Comparison of ENCODE assay signal across 8 cellular contexts in genomic region chr5:150458819-150459557, GRCh38. TPM values are rescaled to one million over a fixed set of nuclear protein-coding genes. Genes with fewer than 3 reads are reported as not detected.
A peak's percentile ranks its signal among the peaks of the same experiment; 100 is the strongest.
DNase-seq lines count a peak whose midpoint lies in the region; ATAC-seq and TF ChIP-seq lines count a peak whose summit lies in the region.

No MANE protein-coding gene starts in this region.

- peak overlapping the region; percentile 32 for H3K27ac Mint-ChIP-seq in stimulated activated naive CD8-positive, alpha-beta T cell treated with anti-CD3 and anti-CD28 coated beads, Interleukin-15, Interleukin-2, amounts not matched to agents 100 ng/mL and 50 ng/mL, for 24 hours

- no peaks in the 10 kb centered on the region for H3K79me2 ChIP-seq in neural cell (replicated peaks; ENCODE audit: insufficient read depth, low read length)

- H3K36me3 Mint-ChIP-seq in stimulated activated naive CD8-positive, alpha-beta T cell treated with anti-CD3 and anti-CD28 coated beads, Interleukin-15, Interleukin-2, amounts not matched to agents 100 ng/mL and 50 ng/mL, for 24 hours (ENCODE audit: low read depth), result no peaks in the 10 kb centered on the region

- ATAC-seq in HG03442 (IDR thresholded peaks at IDR 0.05; ENCODE audit: unreplicated experiment), result peak; percentile 44
- ATAC-seq in esophagus mucosa, result peak; percentile 95

- H3K4me1 Mint-ChIP-seq in stimulated activated naive CD8-positive, alpha-beta T cell treated with anti-CD3 and anti-CD28 coated beads, Interleukin-15, Interleukin-2, amounts not matched to agents 100 ng/mL and 50 ng/mL, for 24 hours (ENCODE audit: low read depth), result peaks cover 35% of the 10 kb centered on the region

- H3K36me3 ChIP-seq in neural cell (ENCODE audit: insufficient read depth, low read length), result no peaks in the 10 kb centered on the region

- no peaks in the 10 kb centered on the region for H3K9me3 ChIP-seq in neural cell (ENCODE audit: low read length)

- peak overlapping the region; percentile 13 for H3K27ac ChIP-seq in C4-2B
- H3K27ac ChIP-seq in neural cell (ENCODE audit: low read length), result no peak overlapping the region

- peak overlapping the region; percentile 51 for H3K4me3 ChIP-seq in neural cell (ENCODE audit: low read length)

- H4K20me1 ChIP-seq in neural cell (ENCODE audit: insufficient read depth), result no peaks in the 10 kb centered on the region

- TF ChIP-seq CTCF in C4-2B (conservative IDR thresholded peaks at IDR 0.05) (peak; percentile 89), neural cell (IDR thresholded peaks at IDR 0.05; ENCODE audit: poor library complexity, severe bottlenecking) (peak; percentile 74)

- no peaks in the 10 kb centered on the region for H3K27me3 ChIP-seq in neural cell (ENCODE audit: insufficient read depth, low read depth, low read length)

- peak overlapping the region; percentile 6 for H3K4me2 ChIP-seq in neural cell (ENCODE audit: low read length)

- H3F3A ChIP-seq in neural cell (ENCODE audit: insufficient read depth, low read length, poor library complexity, severe bottlenecking), result no peaks in the 10 kb centered on the region

- peak overlapping the region; percentile 61 for H3K4me3 Mint-ChIP-seq in stimulated activated naive CD8-positive, alpha-beta T cell treated with anti-CD3 and anti-CD28 coated beads, Interleukin-15, Interleukin-2, amounts not matched to agents 100 ng/mL and 50 ng/mL, for 24 hours

- H3K9me3 Mint-ChIP-seq in stimulated activated naive CD8-positive, alpha-beta T cell treated with anti-CD3 and anti-CD28 coated beads, Interleukin-15, Interleukin-2, amounts not matched to agents 100 ng/mL and 50 ng/mL, for 24 hours, result no peaks in the 10 kb centered on the region

- TF ChIP-seq RAD21 in neural cell (conservative IDR thresholded peaks at IDR 0.05), result peak; percentile 82

- H3K9me2 ChIP-seq in neural cell (ENCODE audit: insufficient read depth, low read length), result no peaks in the 10 kb centered on the region

- H3K9ac ChIP-seq in neural cell (ENCODE audit: low read length), result peak overlapping the region; percentile 38

- H2AFZ ChIP-seq in neural cell (ENCODE audit: low read depth, low read length), result peak overlapping the region; percentile 25

- TF ChIP-seq EP300 in neural cell (conservative IDR thresholded peaks at IDR 0.05; ENCODE audit: poor library complexity, severe bottlenecking), result no peak

- DNase-seq in GM19240 (ENCODE audit: insufficient read length, low spot score) (peak; percentile 51), NOMO-1 treated with dmso at 0.1 percent for 144 hours (lab: John Stamatoyannopoulos, UW; ENCODE audit: unreplicated experiment) (peak; percentile 36), activated T-cell treated with anti-CD3 and anti-CD28 coated beads for 48 hours (ENCODE audit: low read depth) (peak; percentile 81)

- H3K27me3 Mint-ChIP-seq in stimulated activated naive CD8-positive, alpha-beta T cell treated with anti-CD3 and anti-CD28 coated beads, Interleukin-15, Interleukin-2, amounts not matched to agents 100 ng/mL and 50 ng/mL, for 24 hours, result no peaks in the 10 kb centered on the region

TF ChIP-seq in neural cell, 6 proteins besides CTCF, POLR2A, EP300 and RAD21:
- peak; percentile 70 for TF ChIP-seq SMC3 (conservative IDR thresholded peaks at IDR 0.05; ENCODE audit: poor library complexity)
- no peak for TF ChIP-seq EZH2 (IDR thresholded peaks at IDR 0.05; ENCODE audit: borderline replicate concordance, insufficient read depth, low read length, poor library complexity, severe bottlenecking)
TF ChIP-seq in neural cell: peak in this region for 1.

RNA-seq across cellular contexts. Expression of gene RPS14, which starts 9.4 kb away (rescaled TPM):
- 1,847 TPM for total RNA-seq in esophagus mucosa
- polyA plus RNA-seq in neural cell, result 2,744 and 3,490 TPM in 2 replicates
- polyA minus RNA-seq in neural cell, result 814 and 861 TPM in 2 replicates

RNA-seq across cellular contexts. Expression of gene CD74, which starts 46.3 kb away (rescaled TPM):
- total RNA-seq in esophagus mucosa, result 125 TPM
- polyA plus RNA-seq in neural cell, result not detected in 2 replicates
- polyA minus RNA-seq in neural cell, result not detected in 2 replicates

RNA-seq across cellular contexts. Expression of gene NDST1, which starts 48.9 kb away (rescaled TPM):
- 112 TPM for total RNA-seq in esophagus mucosa
- polyA plus RNA-seq in neural cell, result 15.6 and 21.9 TPM in 2 replicates
- 48.7 and 50.9 TPM in 2 replicates for polyA minus RNA-seq in neural cell
